ENCODE assay signal across 8 cellular contexts in genomic region chr4:14178421-14178820, GRCh38.
A peak's percentile ranks its signal among the peaks of the same experiment; 100 is the strongest.
DNase-seq lines count a peak whose midpoint lies in the region; ATAC-seq and TF ChIP-seq lines count a peak whose summit lies in the region.

No MANE protein-coding gene starts in this region.

- peak overlapping the region in 6 of 7 donors; percentile 39 to 70 (median 62) for H3K27ac Mint-ChIP-seq in CD4-positive, alpha-beta memory T cell
- H3K27ac Mint-ChIP-seq in activated naive CD8-positive, alpha-beta T cell treated with anti-CD3 and anti-CD28 coated beads, Interleukin-2, amount 50 U/mL, for 24 hours, result peak overlapping the region; percentile 66

- H3K4me1 Mint-ChIP-seq in CD4-positive, alpha-beta memory T cell, result peaks cover 16 to 27% (median 19%) of the 10 kb centered on the region in 4 donors
- peaks cover 30% of the 10 kb centered on the region for H3K4me1 Mint-ChIP-seq in activated naive CD8-positive, alpha-beta T cell treated with anti-CD3 and anti-CD28 coated beads, Interleukin-2, amount 50 U/mL, for 24 hours

- DNase-seq in CD4-positive, alpha-beta memory T cell, result no peak
- no peak for DNase-seq in activated naive CD8-positive, alpha-beta T cell treated with anti-CD3 and anti-CD28 coated beads, Interleukin-2, amount 50 U/mL, for 24 hours
- peak; percentile 75 for DNase-seq in renal cortical epithelial cell (ENCODE audit: low read depth)
- DNase-seq in right atrium auricular region (ENCODE audit: low spot score), result no peak
- DNase-seq in stimulated activated naive CD4-positive, alpha-beta T cell treated with Interleukin-2 at 50 U/mL for 16 hours (lab: John Stamatoyannopoulos, UW), result no peak
- DNase-seq in GOT3 (lab: John Stamatoyannopoulos, UW), result no peak

- peak; percentile 69 for ATAC-seq in GM19452 (IDR thresholded peaks at IDR 0.05; ENCODE audit: unreplicated experiment)
- ATAC-seq in HG03432 (IDR thresholded peaks at IDR 0.05; ENCODE audit: unreplicated experiment), result peak; percentile 74
- ATAC-seq in activated naive CD8-positive, alpha-beta T cell treated with anti-CD3 and anti-CD28 coated beads, Interleukin-2, amount 50 U/mL, for 24 hours, result peak; percentile 69

- peak overlapping the region in 4 of 8 donors; percentile 15 to 41 (median 33) for H3K4me3 Mint-ChIP-seq in CD4-positive, alpha-beta memory T cell
- peak overlapping the region; percentile 47 for H3K4me3 Mint-ChIP-seq in activated naive CD8-positive, alpha-beta T cell treated with anti-CD3 and anti-CD28 coated beads, Interleukin-2, amount 50 U/mL, for 24 hours

- no peak overlapping the region for H3K4me3 ChIP-seq in CD4-positive, alpha-beta memory T cell (ENCODE audit: low read length in 2 of 2)
- H3K4me3 ChIP-seq in right atrium auricular region, result no peak overlapping the region

- peaks cover 13% of the 10 kb centered on the region for H3K4me1 ChIP-seq in CD4-positive, alpha-beta memory T cell (ENCODE audit: insufficient read depth, low read length)
- H3K4me1 ChIP-seq in right atrium auricular region, result peaks cover 0 to 8% of the 10 kb centered on the region in 2 donors

- H3K27ac ChIP-seq in CD4-positive, alpha-beta memory T cell (ENCODE audit: low read depth, low read length), result no peak overlapping the region
- no peak overlapping the region for H3K27ac ChIP-seq in right atrium auricular region

- no peak for TF ChIP-seq CTCF in right atrium auricular region (IDR thresholded peaks at IDR 0.05)

- no peaks in the 10 kb centered on the region for H3K27me3 Mint-ChIP-seq in CD4-positive, alpha-beta memory T cell
- no peaks in the 10 kb centered on the region for H3K27me3 Mint-ChIP-seq in activated naive CD8-positive, alpha-beta T cell treated with anti-CD3 and anti-CD28 coated beads, Interleukin-2, amount 50 U/mL, for 24 hours

- H3K36me3 ChIP-seq in CD4-positive, alpha-beta memory T cell (ENCODE audit: insufficient read depth, low read length), result no peaks in the 10 kb centered on the region
- H3K36me3 ChIP-seq in right atrium auricular region, result no peaks in the 10 kb centered on the region

- H3K9me3 Mint-ChIP-seq in CD4-positive, alpha-beta memory T cell, result peaks cover 0 to 3% (median 0%) of the 10 kb centered on the region in 8 donors
- H3K9me3 Mint-ChIP-seq in activated naive CD8-positive, alpha-beta T cell treated with anti-CD3 and anti-CD28 coated beads, Interleukin-2, amount 50 U/mL, for 24 hours, result no peaks in the 10 kb centered on the region

- H3K36me3 Mint-ChIP-seq in CD4-positive, alpha-beta memory T cell, result no peaks in the 10 kb centered on the region
- no peaks in the 10 kb centered on the region for H3K36me3 Mint-ChIP-seq in activated naive CD8-positive, alpha-beta T cell treated with anti-CD3 and anti-CD28 coated beads, Interleukin-2, amount 50 U/mL, for 24 hours (ENCODE audit: low read depth)

- POLR2A ChIA-PET in CD4-positive, alpha-beta memory T cell (lab: Charles Lee; ENCODE audit: partially characterized antibody), result no interaction called here

- CTCF ChIA-PET in CD4-positive, alpha-beta memory T cell (lab: Charles Lee; ENCODE audit: partially characterized antibody), result no interaction called here

- intact Hi-C loops in CD4-positive, alpha-beta memory T cell (cut with micrococcal nuclease), result no loop called here

- H3K27me3 ChIP-seq in CD4-positive, alpha-beta memory T cell (ENCODE audit: insufficient read depth, low read length), result no peaks in the 10 kb centered on the region
- H3K27me3 ChIP-seq in right atrium auricular region, result no peaks in the 10 kb centered on the region

- no peaks in the 10 kb centered on the region for H3K9me3 ChIP-seq in CD4-positive, alpha-beta memory T cell (ENCODE audit: control insufficient read depth in 1 of 2, low read length in 2 of 2)
- no peaks in the 10 kb centered on the region for H3K9me3 ChIP-seq in right atrium auricular region
